Comparison of ENCODE assay signal across 10 cellular contexts in the genomic region with DNA sequence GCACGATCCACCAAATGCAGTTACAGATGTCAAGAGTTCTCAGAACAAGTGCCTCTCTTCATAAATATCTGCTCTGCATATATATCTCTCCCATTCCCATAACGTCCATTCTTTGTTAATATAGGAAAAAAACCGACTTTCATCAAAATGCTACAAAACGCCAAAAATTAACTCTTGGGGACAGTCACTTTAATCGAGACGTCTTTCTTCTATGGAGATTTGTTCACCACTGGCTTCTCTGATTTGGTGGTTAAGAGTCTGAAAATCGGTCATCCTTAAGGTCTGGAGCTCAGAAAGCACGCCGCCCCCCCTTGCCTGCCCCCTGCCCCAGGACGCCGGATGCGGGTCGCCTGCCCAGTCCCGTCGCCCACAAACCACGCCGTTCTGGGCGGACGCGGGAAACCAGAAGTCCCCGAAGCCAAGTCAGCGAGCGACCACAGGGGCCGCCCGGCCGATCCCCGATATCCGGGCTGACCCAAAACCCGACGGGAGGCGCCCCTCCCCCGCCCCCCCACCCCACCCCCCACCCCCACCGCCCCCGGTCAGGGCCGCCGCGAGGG.
DNase-seq lines count a peak whose midpoint lies in the region; ATAC-seq, FAIRE-seq and TF ChIP-seq lines count a peak whose summit lies in the region.
"Had no signal": no experiment of that assay in that cellular context is flagged by ENCODE, and none has a peak within 500 bp of the region (broad histone marks: within the 10 kb centered on the region; RNA-seq: fewer than 3 reads in every experiment).

No MANE protein-coding gene starts in this region.

- DNase-seq in HepG2 (ENCODE audit: low spot score) (no peak), right lobe of liver (no peak), coronary artery (ENCODE audit: low spot score) (no peak), KG1 (lab: John Stamatoyannopoulos, UW) (no peak), SHP77 (lab: John Stamatoyannopoulos, UW) (no peak), HPDE6-E6E7 (ENCODE audit: extremely low spot score) (no peak)
- no peak for DNase-seq in naive thymus-derived CD4-positive, alpha-beta T cell
- DNase-seq: DMS153, occipital lobe had no signal

- FAIRE-seq in HepG2 (lab: Jason Lieb, UNC) = no peak

- H3K27me3 Mint-ChIP-seq in naive thymus-derived CD4-positive, alpha-beta T cell = peaks cover 65 to 74% (median 69%) of the 10 kb centered on the region in 5 donors

- no peak for TF ChIP-seq POLR2A in HepG2 (IDR thresholded peaks at IDR 0.05; ENCODE audit: insufficient read depth in 1 of 2, low read depth in 2 of 2, low read length in 2 of 2)
- TF ChIP-seq POLR2A in right lobe of liver (IDR thresholded peaks at IDR 0.05) = no peak

- no peak for TF ChIP-seq EP300 in HepG2 (IDR thresholded peaks at IDR 0.05; ENCODE audit: low read depth in 2 of 2, low read length in 2 of 2)
- TF ChIP-seq EP300 in HepG2 (CRISPR knock-in tag; IDR thresholded peaks at IDR 0.05; ENCODE audit: borderline replicate concordance) = no peak

- 46% methylated on average over 8 of the region's 37 CpGs for WGBS in HepG2 (ENCODE audit: low lambda C conversion rate)
- 9% methylated on average over 7 of the region's 37 CpGs for WGBS in right lobe of liver (ENCODE audit: insufficient coverage, low coverage, low lambda C conversion rate, missing lambda C conversion rate)

- no peak overlapping the region for H2AFZ ChIP-seq in HepG2 (ENCODE audit: low read length)

- CTCF ChIA-PET in HepG2 (lab: Yijun Ruan, JAX; ENCODE audit: low intra/inter-chr PET ratio, low total read pairs) = no interaction called here
- CTCF ChIA-PET in naive thymus-derived CD4-positive, alpha-beta T cell (lab: Charles Lee) = interaction anchor here (0.6 kb wide), 1 partner anchor 49 kb away, joined by 3 read pairs; no protein-coding TSS in a partner anchor

- TF ChIP-seq RAD21 in HepG2 (CRISPR knock-in tag; IDR thresholded peaks at IDR 0.05) = no peak

- POLR2A ChIA-PET in HepG2 (lab: Yijun Ruan, JAX) = no interaction called here
- POLR2A ChIA-PET in naive thymus-derived CD4-positive, alpha-beta T cell (lab: Charles Lee) = no interaction called here

- H3K9me3 ChIP-seq in HepG2 (ENCODE audit: low read length) = no peaks in the 10 kb centered on the region
- no peaks in the 10 kb centered on the region for H3K9me3 ChIP-seq in right lobe of liver
- no peaks in the 10 kb centered on the region for H3K9me3 ChIP-seq in naive thymus-derived CD4-positive, alpha-beta T cell (ENCODE audit: control insufficient read depth in 2 of 3, low read length in 3 of 3)

- no peak overlapping the region for H3K4me3 ChIP-seq in HepG2 (replicated peaks in 1 of 3; ENCODE audit: insufficient read depth in 1 of 3, low read depth in 2 of 3, low read length in 3 of 3)
- H3K4me3 ChIP-seq in right lobe of liver = no peak overlapping the region
- H3K4me3 ChIP-seq in coronary artery = peak overlapping the region; percentile 71
- no peak overlapping the region for H3K4me3 ChIP-seq in naive thymus-derived CD4-positive, alpha-beta T cell (ENCODE audit: low read length)

- H3K4me3 Mint-ChIP-seq in naive thymus-derived CD4-positive, alpha-beta T cell = peak overlapping the region in 9 of 10 donors; percentile 35 to 83 (median 66)

- H3K4me1 Mint-ChIP-seq in naive thymus-derived CD4-positive, alpha-beta T cell = peaks cover 0 to 16% (median 12%) of the 10 kb centered on the region in 7 donors

- no peak for TF ChIP-seq CTCF in HepG2 (CRISPR knock-in tag; IDR thresholded peaks at IDR 0.05)
- TF ChIP-seq CTCF in right lobe of liver (IDR thresholded peaks at IDR 0.05) = no peak
- no peak for TF ChIP-seq CTCF in coronary artery (IDR thresholded peaks at IDR 0.05)

- BruUV-seq in HepG2 (replicated peaks; lab: Mats Ljungman, UMichigan) = no TSS peak

- H3K9me3 Mint-ChIP-seq in naive thymus-derived CD4-positive, alpha-beta T cell = peaks cover 0 to 9% (median 2%) of the 10 kb centered on the region in 11 donors

- in situ Hi-C loops in HepG2 (cut with HindIII; ENCODE audit: extremely low pct_ligation_motif_present, low pct_unique_long_range_greater_than_20kb) = no loop called here

- no peaks in the 10 kb centered on the region for H3K79me2 ChIP-seq in HepG2 (ENCODE audit: insufficient read depth, low read length)

- H3K36me3 ChIP-seq in HepG2 (replicated peaks in 1 of 2; ENCODE audit: control insufficient read depth in 1 of 2, insufficient read depth in 2 of 2, low read length in 2 of 2) (no peaks in the 10 kb centered on the region), right lobe of liver (no peaks in the 10 kb centered on the region)
- H3K36me3 ChIP-seq in naive thymus-derived CD4-positive, alpha-beta T cell (ENCODE audit: control insufficient read depth in 2 of 3, insufficient read depth in 3 of 3, low read length in 3 of 3) = no peaks in the 10 kb centered on the region

- intact Hi-C loops in HepG2 (cut with micrococcal nuclease; ENCODE audit: unreplicated experiment) = no loop called here
- intact Hi-C loops in right lobe of liver (cut with DNase I) = no loop called here
- intact Hi-C loops in naive thymus-derived CD4-positive, alpha-beta T cell (cut with micrococcal nuclease) = no loop called here

- no peaks in the 10 kb centered on the region for H4K20me1 ChIP-seq in HepG2 (ENCODE audit: insufficient read depth, low read length)

- H3K27ac ChIP-seq in HepG2 (ENCODE audit: extremely low read length, insufficient read depth, low read length) (no peak overlapping the region), right lobe of liver (no peak overlapping the region), coronary artery (no peak overlapping the region)
- H3K27ac ChIP-seq in naive thymus-derived CD4-positive, alpha-beta T cell (ENCODE audit: low read depth, low read length) = no peak overlapping the region

- H3K27me3 ChIP-seq in HepG2 (ENCODE audit: control insufficient read depth in 1 of 2, insufficient read depth in 2 of 2, low read length in 2 of 2) = peaks cover 4 to 23% of the 10 kb centered on the region in 2 experiments
- H3K27me3 ChIP-seq in right lobe of liver = peaks cover 0 to 20% of the 10 kb centered on the region in 2 donors
- H3K27me3 ChIP-seq in naive thymus-derived CD4-positive, alpha-beta T cell (ENCODE audit: control insufficient read depth in 2 of 2, insufficient read depth in 2 of 2, low read length in 2 of 2) = peaks cover 4 to 7% of the 10 kb centered on the region in 2 donors

- no peak overlapping the region for H3K4me2 ChIP-seq in HepG2 (ENCODE audit: low read depth, low read length)

- peaks cover 0 to 4% (median 3%) of the 10 kb centered on the region in 5 donors for H3K36me3 Mint-ChIP-seq in naive thymus-derived CD4-positive, alpha-beta T cell

- no peak overlapping the region for H3K27ac Mint-ChIP-seq in naive thymus-derived CD4-positive, alpha-beta T cell

- H3K9ac ChIP-seq in HepG2 (ENCODE audit: insufficient read depth, low read depth, low read length) = no peak overlapping the region

- no peaks in the 10 kb centered on the region for H3K4me1 ChIP-seq in HepG2 (ENCODE audit: insufficient read depth, low read length)
- H3K4me1 ChIP-seq in right lobe of liver = no peaks in the 10 kb centered on the region
- no peaks in the 10 kb centered on the region for H3K4me1 ChIP-seq in naive thymus-derived CD4-positive, alpha-beta T cell (ENCODE audit: control insufficient read depth in 2 of 2, insufficient read depth in 2 of 2, low read length in 2 of 2)

- no peak for ATAC-seq in HepG2
- ATAC-seq in right lobe of liver = no peak
- ATAC-seq in naive thymus-derived CD4-positive, alpha-beta T cell = no peak
- no peak for ATAC-seq in GM21515 (IDR thresholded peaks at IDR 0.05; ENCODE audit: unreplicated experiment)

TF ChIP-seq in HepG2, 621 proteins besides CTCF, POLR2A, EP300 and RAD21:
- TF ChIP-seq ZNF792 (CRISPR knock-in tag; IDR thresholded peaks at IDR 0.05) (no peak), HNRNPK (IDR thresholded peaks at IDR 0.05; ENCODE audit: low read depth, low read length, poor library complexity, severe bottlenecking) (peak; percentile 55)
